In genomic region chr10:128625926-128626325, GRCh38 we compare ENCODE assay signal across 23 cellular contexts.
A peak's percentile ranks its signal among the peaks of the same experiment; 100 is the strongest.
DNase-seq lines count a peak whose midpoint lies in the region; ATAC-seq, FAIRE-seq and TF ChIP-seq lines count a peak whose summit lies in the region.
"Had no signal": no experiment of that assay in that cellular context is flagged by ENCODE, and none has a peak within 500 bp of the region (broad histone marks: within the 10 kb centered on the region; RNA-seq: fewer than 3 reads in every experiment).

No MANE protein-coding gene starts in this region.

- H3K9ac ChIP-seq in HUES48 (ENCODE audit: low read depth, low read length) (no peak overlapping the region), astrocyte (ENCODE audit: low read length) (no peak overlapping the region)

- no peaks in the 10 kb centered on the region for H3K79me2 ChIP-seq in astrocyte (ENCODE audit: insufficient read depth, low read length)

- no peak overlapping the region for H3K4me3 Mint-ChIP-seq in astrocyte (ENCODE audit: unreplicated experiment)
- H3K4me3 Mint-ChIP-seq: CD4-positive, alpha-beta memory T cell had no signal

- no peaks in the 10 kb centered on the region for H4K20me1 ChIP-seq in astrocyte (ENCODE audit: insufficient read depth, low read length)

- TF ChIP-seq CTCF in astrocyte (IDR thresholded peaks at IDR 0.05; ENCODE audit: insufficient read depth, low read depth, low read length) (no peak), fibroblast of mammary gland (conservative IDR thresholded peaks at IDR 0.05; ENCODE audit: control insufficient read depth, insufficient read depth, low read depth, low read length) (no peak), dorsolateral prefrontal cortex (IDR thresholded peaks at IDR 0.05 in 54 of 56, conservative IDR thresholded peaks at IDR 0.05 in 2 of 56; ENCODE audit: low read depth in 1 of 56, partially characterized antibody in 56 of 56) (no peak)

- peaks cover 7% of the 10 kb centered on the region for H3K4me1 ChIP-seq in HUES48 (ENCODE audit: control insufficient read depth, insufficient read depth, low read length)
- no peaks in the 10 kb centered on the region for H3K4me1 ChIP-seq in astrocyte (ENCODE audit: insufficient read depth, low read length)
- H3K4me1 ChIP-seq: Caco-2 had no signal

- H3K4me1 Mint-ChIP-seq in astrocyte (ENCODE audit: low read depth, unreplicated experiment) = peaks cover 31% of the 10 kb centered on the region
- H3K4me1 Mint-ChIP-seq: CD4-positive, alpha-beta memory T cell had no signal

- H3K36me3 ChIP-seq in HUES48 (ENCODE audit: control insufficient read depth, insufficient read depth, low read length) (no peaks in the 10 kb centered on the region), astrocyte (ENCODE audit: insufficient read depth, low read length) (no peaks in the 10 kb centered on the region)

- no peak overlapping the region for H2AFZ ChIP-seq in astrocyte (ENCODE audit: low read depth, low read length)
- H2AFZ ChIP-seq: PC-9 had no signal

- DNase-seq in astrocyte (ENCODE audit: low read depth) (no peak), fibroblast of mammary gland (ENCODE audit: low read depth) (peak; percentile 72), dorsolateral prefrontal cortex (no peak), NCI-H1694 treated with DMSO at 0.1 percent for 48 hours (lab: John Stamatoyannopoulos, UW) (no peak), putamen (ENCODE audit: low spot score) (no peak)
- DNase-seq: Caco-2; CD4-positive, alpha-beta memory T cell; DMS 273 treated with DMSO at 0.1 percent for 48 hours; DMS79 treated with DMSO at 0.1 percent for 48 hours; HCEC 1CT; Kasumi-1; NCI-H1092; NCI-H1436; NCI-H2029; NCI-H2227 treated with DMSO at 0.1 percent for 48 hours; NCI-H510A; PC-9; RPMI8226; SHP77 treated with DMSO at 0.1 percent for 48 hours had no signal

- H3K27me3 ChIP-seq in HUES48 (ENCODE audit: control insufficient read depth, insufficient read depth, low read length) (no peaks in the 10 kb centered on the region), astrocyte (ENCODE audit: insufficient read depth, low read length) (no peaks in the 10 kb centered on the region), dorsolateral prefrontal cortex (peaks cover 0 to 28% (median 0%) of the 10 kb centered on the region in 45 donors)

- no peak overlapping the region for H3K4me3 ChIP-seq in HUES48 (ENCODE audit: low read depth, low read length)
- H3K4me3 ChIP-seq in astrocyte (ENCODE audit: insufficient read depth, low read depth, low read length) = no peak overlapping the region
- no peak overlapping the region for H3K4me3 ChIP-seq in fibroblast of mammary gland (ENCODE audit: control insufficient read depth, low read depth, low read length)
- no peak overlapping the region for H3K4me3 ChIP-seq in dorsolateral prefrontal cortex
- H3K4me3 ChIP-seq: PC-9, SK-N-MC had no signal

- peak overlapping the region; percentile 75 for H3K27ac Mint-ChIP-seq in astrocyte (ENCODE audit: unreplicated experiment)

- H3K36me3 Mint-ChIP-seq in astrocyte (ENCODE audit: low read depth, unreplicated experiment) = peaks cover 4% of the 10 kb centered on the region
- H3K36me3 Mint-ChIP-seq: CD4-positive, alpha-beta memory T cell had no signal

- peak overlapping the region; percentile 74 for H3K27ac ChIP-seq in HUES48 (ENCODE audit: low read depth, low read length)
- no peak overlapping the region for H3K27ac ChIP-seq in astrocyte (ENCODE audit: low read depth, low read length)
- H3K27ac ChIP-seq in dorsolateral prefrontal cortex = no peak overlapping the region
- H3K27ac ChIP-seq: PC-9, SK-N-MC had no signal

- no peaks in the 10 kb centered on the region for H3K27me3 Mint-ChIP-seq in astrocyte (ENCODE audit: low read depth, unreplicated experiment)

- H3K4me2 ChIP-seq in astrocyte (ENCODE audit: low read length) = no peak overlapping the region
- H3K4me2 ChIP-seq: PC-9 had no signal

- intact Hi-C loops in dorsolateral prefrontal cortex (cut with DNase I) = no loop called here

- ATAC-seq in GM19397 (IDR thresholded peaks at IDR 0.05; ENCODE audit: unreplicated experiment) = no peak

- no peaks in the 10 kb centered on the region for H3K9me3 ChIP-seq in HUES48 (ENCODE audit: control insufficient read depth, insufficient read depth, low read length)
- H3K9me3 ChIP-seq in astrocyte (ENCODE audit: insufficient read depth, low read depth, low read length) = no peaks in the 10 kb centered on the region
- H3K9me3 ChIP-seq: Caco-2 had no signal

- FAIRE-seq in astrocyte (lab: Jason Lieb, UNC) = no peak
- FAIRE-seq: HTR-8/SVneo had no signal

- H3K9me3 Mint-ChIP-seq in astrocyte (ENCODE audit: unreplicated experiment) = peaks cover 4% of the 10 kb centered on the region
